Comparison of ENCODE assay signal across 13 cellular contexts in the genomic region with DNA sequence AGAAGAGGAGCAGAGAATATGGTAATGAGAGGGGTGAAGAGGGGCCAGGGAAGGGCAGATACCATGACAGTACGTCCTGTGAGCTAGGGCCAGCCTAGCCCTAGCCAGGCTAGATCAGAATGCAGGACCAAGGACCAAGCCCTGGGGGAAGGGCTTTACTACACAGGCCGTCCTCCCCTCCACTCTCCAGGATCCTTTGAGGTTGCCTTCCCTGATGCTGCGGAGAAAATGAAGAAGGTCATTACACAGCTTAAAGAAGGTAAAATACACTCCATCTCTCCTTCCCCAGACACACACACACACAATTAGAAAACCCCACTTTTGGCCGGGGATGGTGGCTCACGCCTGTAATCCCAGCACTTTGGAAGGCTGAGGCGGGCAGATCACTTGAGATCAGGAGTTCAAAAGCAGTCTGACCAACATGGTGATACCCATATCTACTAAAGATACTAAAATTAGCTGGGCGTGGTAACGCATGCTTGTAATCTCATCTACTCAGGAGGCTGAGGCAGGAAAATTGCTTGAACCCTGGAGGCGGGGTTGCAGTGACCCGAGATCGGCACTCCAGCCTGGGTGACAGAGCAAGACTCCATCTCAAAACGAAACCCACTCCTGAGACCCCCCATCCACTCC. TPM values are rescaled to one million over a fixed set of nuclear protein-coding genes. Genes with fewer than 3 reads are reported as not detected.
DNase-seq lines count a peak whose midpoint lies in the region; ATAC-seq and TF ChIP-seq lines count a peak whose summit lies in the region.
"Had no signal": no experiment of that assay in that cellular context is flagged by ENCODE, and none has a peak within 500 bp of the region (broad histone marks: within the 10 kb centered on the region; RNA-seq: fewer than 3 reads in every experiment).

No MANE protein-coding gene starts in this region.

- H3K36me3 ChIP-seq in H7 (replicated peaks; ENCODE audit: control insufficient read depth, insufficient read depth, low read length) (peaks cover 4% of the 10 kb centered on the region), iPS-20b (ENCODE audit: insufficient read depth, low read depth, low read length) (peaks cover 18% of the 10 kb centered on the region), subcutaneous abdominal adipose tissue (ENCODE audit: control insufficient read depth in 5 of 5, insufficient read depth in 5 of 5, low read length in 5 of 5) (peaks cover 0 to 50% (median 46%) of the 10 kb centered on the region in 5 donors), left lung (peaks cover 0 to 54% of the 10 kb centered on the region in 2 donors)

- H3K27me3 ChIP-seq in H7 (ENCODE audit: control insufficient read depth, insufficient read depth, low read length) (no peaks in the 10 kb centered on the region), iPS-20b (ENCODE audit: insufficient read depth, low read length) (peaks cover 7% of the 10 kb centered on the region; the same call in 1 of the 2 replicates), subcutaneous abdominal adipose tissue (ENCODE audit: control insufficient read depth in 5 of 5, insufficient read depth in 4 of 5, low read length in 5 of 5) (no peaks in the 10 kb centered on the region), left lung (peaks cover 0 to 19% of the 10 kb centered on the region in 2 donors)

- H3K9me3 ChIP-seq in iPS-20b (ENCODE audit: insufficient read depth, low read depth, low read length) (no peaks in the 10 kb centered on the region), subcutaneous abdominal adipose tissue (ENCODE audit: control insufficient read depth in 5 of 5, low read length in 5 of 5) (no peaks in the 10 kb centered on the region), left lung (no peaks in the 10 kb centered on the region)

- POLR2A ChIA-PET in WTC11 (lab: Charles Lee), result interaction anchor here (1.0 to 1.7 kb wide), 2 partner anchors 12 to 28 kb away, joined by 3 read pairs; no protein-coding TSS in a partner anchor

- DNase-seq in H7, result no peak
- no peak for DNase-seq in WTC11 (ENCODE audit: low spot score)
- no peak for DNase-seq in left lung
- no peak for DNase-seq in NCI-H2081 treated with DMSO at 0.1 percent for 48 hours (lab: John Stamatoyannopoulos, UW)
- DNase-seq: GDM1, NCI-H1417 had no signal

- TF ChIP-seq CTCF in WTC11 (IDR thresholded peaks at IDR 0.05), result no peak
- TF ChIP-seq CTCF in left lung (IDR thresholded peaks at IDR 0.05), result no peak

- CTCF ChIA-PET in WTC11 (lab: Charles Lee), result interaction anchor here (2.4 to 3.6 kb wide), 6 partner anchors 11 to 76 kb away, joined by 10 to 38 read pairs (median 18); no protein-coding TSS in a partner anchor

- peak overlapping the region; percentile 94 for H3K4me3 Mint-ChIP-seq in WTC11

- H3K4me3 ChIP-seq in H7 (ENCODE audit: insufficient read depth, low read depth, low read length) (peak overlapping the region; percentile 76), iPS-20b (ENCODE audit: low read length) (peak overlapping the region; percentile 82; the same call in 1 of the 2 replicates), subcutaneous abdominal adipose tissue (ENCODE audit: low read depth in 1 of 5, low read length in 5 of 5) (no peak overlapping the region), left lung (no peak overlapping the region)

- H3K27me3 Mint-ChIP-seq in WTC11 (ENCODE audit: low read depth), result no peaks in the 10 kb centered on the region; the same call in 1 of the 2 replicates
- H3K27me3 Mint-ChIP-seq: CD4-positive, alpha-beta memory T cell had no signal

- peaks cover 8% of the 10 kb centered on the region; the same call in 1 of the 2 replicates for H3K4me1 ChIP-seq in iPS-20b (ENCODE audit: insufficient read depth, low read length)
- peaks cover 0 to 27% (median 25%) of the 10 kb centered on the region in 5 donors for H3K4me1 ChIP-seq in subcutaneous abdominal adipose tissue (ENCODE audit: control insufficient read depth in 5 of 5, insufficient read depth in 5 of 5, low read length in 5 of 5)
- H3K4me1 ChIP-seq in left lung, result peaks cover 7 to 28% of the 10 kb centered on the region in 2 donors

- intact Hi-C loops in left lung (cut with DNase I), result no loop called here

- peak overlapping the region; percentile 43; the same call in 1 of the 2 replicates for H3K9ac ChIP-seq in iPS-20b (ENCODE audit: low read depth, low read length)
- H3K9ac ChIP-seq in subcutaneous abdominal adipose tissue (ENCODE audit: low read length in 5 of 5), result no peak overlapping the region

- no peak for ATAC-seq in WTC11
- ATAC-seq in left lung, result no peak
- no peak for ATAC-seq in HG02610 (IDR thresholded peaks at IDR 0.05; ENCODE audit: unreplicated experiment)

- peaks cover 29% of the 10 kb centered on the region for H3K4me1 Mint-ChIP-seq in WTC11

- peaks cover 25% of the 10 kb centered on the region for H3K36me3 Mint-ChIP-seq in WTC11

- H3K27ac Mint-ChIP-seq in WTC11, result peak overlapping the region; percentile 100
- H3K27ac Mint-ChIP-seq: activated naive CD4-positive, alpha-beta T cell treated with anti-CD3 and anti-CD28 coated beads, Interleukin-2, amount 10 ng/mL, durations not matched to agents 7 days and 5 days had no signal

- no peaks in the 10 kb centered on the region for H3K9me3 Mint-ChIP-seq in WTC11
- H3K9me3 Mint-ChIP-seq: CD4-positive, alpha-beta memory T cell; neural crest cell had no signal

- H3K27ac ChIP-seq in iPS-20b (ENCODE audit: low read length) (peak overlapping the region; percentile 49), subcutaneous abdominal adipose tissue (ENCODE audit: low read depth, low read length) (peak overlapping the region; percentile 91), left lung (no peak overlapping the region)

TF ChIP-seq in WTC11, 78 proteins besides CTCF, POLR2A, EP300 and RAD21 (continues in another document):
- no peak for TF ChIP-seq ZNF671 (CRISPR knock-in tag; IDR thresholded peaks at IDR 0.05)
- no peak for TF ChIP-seq EMX1 (CRISPR knock-in tag; IDR thresholded peaks at IDR 0.05)
- TF ChIP-seq, protein P1, sequence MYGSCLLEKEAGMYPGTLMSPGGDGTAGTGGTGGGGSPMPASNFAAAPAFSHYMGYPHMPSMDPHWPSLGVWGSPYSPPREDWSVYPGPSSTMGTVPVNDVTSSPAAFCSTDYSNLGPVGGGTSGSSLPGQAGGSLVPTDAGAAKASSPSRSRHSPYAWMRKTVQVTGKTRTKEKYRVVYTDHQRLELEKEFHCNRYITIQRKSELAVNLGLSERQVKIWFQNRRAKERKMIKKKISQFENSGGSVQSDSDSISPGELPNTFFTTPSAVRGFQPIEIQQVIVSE (CRISPR knock-in tag; IDR thresholded peaks at IDR 0.05; ENCODE audit: borderline replicate concordance), result no peak
- TF ChIP-seq ZMAT4 (CRISPR knock-in tag; IDR thresholded peaks at IDR 0.05), result no peak
- TF ChIP-seq ERG (CRISPR knock-in tag; IDR thresholded peaks at IDR 0.05), result no peak
- TF ChIP-seq ATF6 (CRISPR knock-in tag; IDR thresholded peaks at IDR 0.05), result no peak

RNA-seq across cellular contexts. Expression of gene SPACA6, which starts 8.5 kb away (rescaled TPM):
- total RNA-seq in H7 (2014; rRNA removed; shearing (Covaris generic)), result 6.3 and 15.0 TPM in 2 replicates
- total RNA-seq in WTC11 (2021) (9.3 to 13.3 TPM (median 9.8 TPM) in 3 replicates), left lung (10 to 100 TPM; 15.9 to 27.3 TPM)

RNA-seq across cellular contexts. Expression of gene HAS1, which starts 22.2 kb away (rescaled TPM):
- 0.37 TPM in 1 of 2 replicates, not detected in the other for total RNA-seq in H7 (2014; rRNA removed; shearing (Covaris generic))
- total RNA-seq in WTC11 (2021), result 0.73 to 1.0 TPM (median 1.0 TPM) in 3 replicates
- total RNA-seq in left lung, result under 1 TPM; 0.26 to 0.50 TPM
- total RNA-seq: CD4-positive, alpha-beta memory T cell; kidney epithelial cell; neural crest cell had no signal

RNA-seq across cellular contexts. Expression of gene FPR1, which starts 50.1 kb away (rescaled TPM):
- not detected in 2 replicates for total RNA-seq in H7 (2014; rRNA removed; shearing (Covaris generic))
- total RNA-seq in WTC11 (2021) (0.72 TPM in 1 of 3 replicates, not detected in the others), left lung (100 to 1,000 TPM in 1 of 2 donors, 10 to 100 TPM in 1; 20.0 to 193 TPM)
- total RNA-seq: CD4-positive, alpha-beta memory T cell; kidney epithelial cell; neural crest cell had no signal

RNA-seq across cellular contexts. Expression of gene SIGLEC14, which starts 55.0 kb away (rescaled TPM):
- not detected in 2 replicates for total RNA-seq in H7 (2014; rRNA removed; shearing (Covaris generic))
- total RNA-seq in WTC11 (2021) (not detected in 3 replicates), left lung (10 to 100 TPM; 13.4 to 59.9 TPM)
- total RNA-seq: kidney epithelial cell, neural crest cell had no signal

RNA-seq across cellular contexts. Expression of gene FPR2, which starts 59.4 kb away (rescaled TPM):
- not detected in 2 replicates for total RNA-seq in H7 (2014; rRNA removed; shearing (Covaris generic))
- total RNA-seq in WTC11 (2021) (0.30 to 0.71 TPM (median 0.31 TPM) in 3 replicates), left lung (10 to 100 TPM in 1 of 2 donors, 1 to 10 TPM in 1; 5.9 to 41.7 TPM)
- total RNA-seq: CD4-positive, alpha-beta memory T cell; kidney epithelial cell; neural crest cell had no signal

Comparison
In these comparisons a context has a peak if more than half of its experiments do, and no peak if none do; other contexts are left out.
1. H3K4me3 ChIP-seq: peak in H7 (single experiment) and iPS-20b (single experiment); none in subcutaneous abdominal adipose tissue (0 of 5) and left lung (0 of 2).
2. H3K27ac ChIP-seq: peak in iPS-20b (single experiment) and subcutaneous abdominal adipose tissue (single experiment); none in left lung (0 of 2).
3. RNA of gene FPR1, which starts 50.1 kb away (total RNA-seq): 20.0 to 193 TPM in left lung; 0.72 TPM in WTC11 and not detected in H7; every median in the first group is over 10 times any median in the second.